11 cellular contexts compared by ENCODE assay signal in genomic region chr13:102825921-102826706, GRCh38. TPM values are rescaled to one million over a fixed set of nuclear protein-coding genes. Genes with fewer than 3 reads are reported as not detected.
A peak's percentile ranks its signal among the peaks of the same experiment; 100 is the strongest.
DNase-seq lines count a peak whose midpoint lies in the region; ATAC-seq and TF ChIP-seq lines count a peak whose summit lies in the region.
"Had no signal": no experiment of that assay in that cellular context is flagged by ENCODE, and none has a peak within 500 bp of the region (broad histone marks: within the 10 kb centered on the region; RNA-seq: fewer than 3 reads in every experiment).

No MANE protein-coding gene starts in this region.

- DNase-seq in GM04503 (ENCODE audit: low read depth), result peak; percentile 88
- DNase-seq in RKO (ENCODE audit: low spot score), result peak; percentile 96
- peak; percentile 59 for DNase-seq in epithelial cell of prostate (ENCODE audit: low read depth, low spot score)
- DNase-seq in omental fat pad (ENCODE audit: low spot score), result no peak
- no peak for DNase-seq in 8988T
- DNase-seq in T-helper 17 cell, result no peak
- no peak for DNase-seq in medulla oblongata (ENCODE audit: extremely low spot score)
- DNase-seq: activated CD8-positive, alpha-beta memory T cell treated with anti-CD3 and anti-CD28 coated beads, Interleukin-2, amount 50 U/mL, for 48 hours; occipital lobe; uterus had no signal

- H3K27ac ChIP-seq in epithelial cell of prostate, result peak overlapping the region; percentile 98
- H3K27ac ChIP-seq: uterus had no signal

- peaks cover 3% of the 10 kb centered on the region for H3K4me1 Mint-ChIP-seq in T-helper 17 cell

- H3K27me3 Mint-ChIP-seq in T-helper 17 cell, result no peaks in the 10 kb centered on the region

- peaks cover 8% of the 10 kb centered on the region for H3K36me3 Mint-ChIP-seq in T-helper 17 cell (ENCODE audit: low read depth)

- peak; percentile 92 for ATAC-seq in omental fat pad (ENCODE audit: low FRiP score)
- no peak for ATAC-seq in T-helper 17 cell
- no peak for ATAC-seq in HG03280 (IDR thresholded peaks at IDR 0.05; ENCODE audit: unreplicated experiment)

- no peak for TF ChIP-seq CTCF in omental fat pad (IDR thresholded peaks at IDR 0.05)

- no peak overlapping the region for H3K4me3 Mint-ChIP-seq in T-helper 17 cell

- H3K9me3 ChIP-seq in T-helper 17 cell (ENCODE audit: control insufficient read depth, low read length, poor library complexity, severe bottlenecking), result no peaks in the 10 kb centered on the region
- H3K9me3 ChIP-seq: uterus had no signal

- no peak overlapping the region for H3K27ac Mint-ChIP-seq in T-helper 17 cell

RNA-seq across cellular contexts. Expression of gene ERCC5, which starts 19.7 kb away (rescaled TPM):
- 10 to 100 TPM; 42.5 to 81.8 (median 68.3) TPM for total RNA-seq in omental fat pad
- total RNA-seq in T-helper 17 cell, result 10 to 100 TPM; 76.3 to 87.3 TPM

RNA-seq across cellular contexts. Expression of gene BIVM, which starts 27.2 kb away (rescaled TPM):
- total RNA-seq in omental fat pad (10 to 100 TPM; 12.6 to 21.4 (median 16.1) TPM), T-helper 17 cell (10 to 100 TPM in 1 of 2 donors, 1 to 10 TPM in 1; 9.9 to 10.7 TPM)

RNA-seq across cellular contexts. Expression of gene POGLUT2, which starts 27.3 kb away (rescaled TPM):
- total RNA-seq in omental fat pad (1 to 10 TPM; 4.2 to 6.0 (median 4.8) TPM), T-helper 17 cell (under 1 TPM; 0.22 to 0.37 TPM)

RNA-seq across cellular contexts. Expression of gene TEX30, which starts 52.5 kb away (rescaled TPM):
- total RNA-seq in omental fat pad (10 to 100 TPM in 2 of 4 donors, 1 to 10 TPM in 2; 9.5 to 11.4 (median 10.5) TPM), T-helper 17 cell (1 to 10 TPM; 3.0 to 4.8 TPM)

Comparison
In these comparisons a context has a peak if more than half of its experiments do, and no peak if none do; other contexts are left out.
1. DNase-seq: peak in GM04503 (single experiment), RKO (single experiment) and epithelial cell of prostate (single experiment); none in omental fat pad (single experiment), 8988T (single experiment), T-helper 17 cell (0 of 3) and medulla oblongata (single experiment).